ENCODE assay signal across 26 cellular contexts in the genomic region with DNA sequence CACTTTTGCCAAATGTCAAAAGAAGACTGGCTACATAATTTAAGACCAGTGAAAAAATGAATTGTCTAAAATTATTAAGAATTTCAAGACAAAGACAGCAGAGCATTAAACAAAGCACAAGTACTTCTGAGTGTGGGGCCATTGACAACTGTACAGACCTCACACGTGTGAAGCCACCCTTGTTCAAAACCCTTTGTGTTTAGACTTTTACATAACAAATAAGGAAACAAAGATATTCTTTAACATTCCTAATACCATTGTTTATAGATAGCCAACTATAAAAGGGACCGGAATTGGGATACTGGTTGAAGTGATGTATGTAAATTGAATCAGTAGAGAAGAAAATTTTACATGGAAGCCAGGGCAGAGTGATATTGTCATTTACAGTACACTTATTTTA.
"Had no signal": no experiment of that assay in that cellular context is flagged by ENCODE, and none has a peak within 500 bp of the region (broad histone marks: within the 10 kb centered on the region; RNA-seq: fewer than 3 reads in every experiment).

No MANE protein-coding gene starts in this region.

- H3K4me1 Mint-ChIP-seq: IgD-negative memory B cell, T-cell had no signal

- H3K4me3 ChIP-seq: K562 had no signal

- H3K9ac ChIP-seq: KMS-11, SK-N-SH had no signal

- ATAC-seq: K562, T-cell had no signal

- H3K9me3 ChIP-seq: SK-N-SH had no signal

- H3K27ac ChIP-seq: HL-60, KMS-11 had no signal

- H3K36me3 Mint-ChIP-seq: IgD-negative memory B cell, T-cell had no signal

- DNase-seq: Kasumi-1, MM.1S, NCI-H1048, NCI-H1105, NCI-H146, NCI-H1694 treated with DMSO at 0.1 percent for 48 hours, NCI-H1930, NCI-H2081, NCI-H2107, NCI-H226, NCI-H446, NCI-H510A, NCI-H524 treated with DMSO at 0.1 percent for 48 hours, NCI-H69, NCI-H774, Right ventricle myocardium superior, RPMI8226, SK-N-SH, SW 1271, T-cell had no signal

- H3K4me2 ChIP-seq: KMS-11, SK-N-SH had no signal

- H3K4me3 Mint-ChIP-seq: T-cell had no signal

- H3K27ac Mint-ChIP-seq: IgD-negative memory B cell, T-cell had no signal

- H3K27me3 Mint-ChIP-seq: IgD-negative memory B cell, T-cell had no signal

- FAIRE-seq: HTR-8/SVneo, K562, RCC 7860 had no signal
